Comparison of ENCODE assay signal across 1 cellular context in genomic region chr2:201559067-201559710, GRCh38.
TF ChIP-seq lines count a peak whose summit lies in the region.

No MANE protein-coding gene starts in this region.

TF ChIP-seq in H1, 55 proteins besides CTCF, POLR2A, EP300 and RAD21 (continued from another document):
- TF ChIP-seq GTF2F1 (IDR thresholded peaks at IDR 0.05; ENCODE audit: borderline replicate concordance, low read depth, low read length) (no peak), MAFK (IDR thresholded peaks at IDR 0.05; ENCODE audit: low read depth, low read length) (no peak), TAF1 (IDR thresholded peaks at IDR 0.05; ENCODE audit: low read depth, low read length) (no peak), SP4 (IDR thresholded peaks at IDR 0.05; ENCODE audit: low read length) (no peak), RBBP5 (IDR thresholded peaks at IDR 0.05; ENCODE audit: borderline replicate concordance, low read depth, low read length) (no peak), BRCA1 (IDR thresholded peaks at IDR 0.05; ENCODE audit: low read depth, low read length) (no peak), TAF7 (optimal IDR thresholded peaks at IDR 0.05; ENCODE audit: borderline replicate concordance, low read depth, low read length) (no peak), HDAC6 (IDR thresholded peaks at IDR 0.05; ENCODE audit: low read depth, low read length) (no peak), E2F6 (IDR thresholded peaks at IDR 0.05) (no peak), SRF (IDR thresholded peaks at IDR 0.05; ENCODE audit: low read depth, low read length) (no peak)
